8 cellular contexts compared by ENCODE assay signal in genomic region chr2:209495855-209496585, GRCh38.
DNase-seq lines count a peak whose midpoint lies in the region; ATAC-seq and TF ChIP-seq lines count a peak whose summit lies in the region.

No MANE protein-coding gene starts in this region.

- no peak for ATAC-seq in HG03095 (IDR thresholded peaks at IDR 0.05; ENCODE audit: unreplicated experiment)
- no peak for ATAC-seq in GM23338
- no peak for ATAC-seq in GM18870 (IDR thresholded peaks at IDR 0.05; ENCODE audit: unreplicated experiment)
- no peak for ATAC-seq in GM21737 (IDR thresholded peaks at IDR 0.05; ENCODE audit: unreplicated experiment)

- no peaks in the 10 kb centered on the region for H4K20me1 ChIP-seq in fibroblast of lung (ENCODE audit: control insufficient read depth, extremely low read depth, insufficient read depth, low read length)
- H4K20me1 ChIP-seq in GM23338 (replicated peaks; ENCODE audit: insufficient read depth): no peaks in the 10 kb centered on the region

- H3K79me2 ChIP-seq in fibroblast of lung (ENCODE audit: control insufficient read depth, insufficient read depth, low read length): no peaks in the 10 kb centered on the region
- no peaks in the 10 kb centered on the region for H3K79me2 ChIP-seq in GM23338 (replicated peaks; ENCODE audit: insufficient read depth)

- no peaks in the 10 kb centered on the region for H3K36me3 ChIP-seq in fibroblast of lung (ENCODE audit: control insufficient read depth, insufficient read depth, low read length)
- H3K36me3 ChIP-seq in GM23338 (ENCODE audit: insufficient read depth): no peaks in the 10 kb centered on the region

- H3K4me2 ChIP-seq in fibroblast of lung (ENCODE audit: extremely low read depth, insufficient read depth, low read length) (peak overlapping the region; percentile 52), GM23338 (no peak overlapping the region)

- H3K4me3 Mint-ChIP-seq in GM23338: no peak overlapping the region

- H3K4me1 Mint-ChIP-seq in GM23338: no peaks in the 10 kb centered on the region; the same call in 2 of the 3 replicates

- H3K27ac ChIP-seq in fibroblast of lung (ENCODE audit: insufficient read depth, low read length) (peak overlapping the region; percentile 10), GM23338 (ENCODE audit: low read depth) (no peak overlapping the region)

- H2AFZ ChIP-seq in fibroblast of lung (ENCODE audit: low read length) (no peak overlapping the region), GM23338 (no peak overlapping the region)

- H3K27me3 ChIP-seq in fibroblast of lung (ENCODE audit: control insufficient read depth, insufficient read depth, low read length) (no peaks in the 10 kb centered on the region), GM23338 (ENCODE audit: insufficient read depth) (no peaks in the 10 kb centered on the region)

- H3F3A ChIP-seq in GM23338 (replicated peaks; ENCODE audit: low read depth): no peaks in the 10 kb centered on the region

- peaks cover 29% of the 10 kb centered on the region for H3K9me3 Mint-ChIP-seq in GM23338

- no peak for TF ChIP-seq CTCF in fibroblast of lung (conservative IDR thresholded peaks at IDR 0.05 in 1 of 2, IDR thresholded peaks at IDR 0.05 in 1 of 2; ENCODE audit: low read depth in 1 of 2, low read length in 2 of 2)
- TF ChIP-seq CTCF in GM23338 (conservative IDR thresholded peaks at IDR 0.05; ENCODE audit: low read depth in 2 of 2): no peak

- no peaks in the 10 kb centered on the region for H3K27me3 Mint-ChIP-seq in GM23338 (ENCODE audit: insufficient read depth, low read depth, poor library complexity)

- peaks cover 16% of the 10 kb centered on the region for H3K36me3 Mint-ChIP-seq in GM23338 (ENCODE audit: low read depth)

- H3K4me3 ChIP-seq in fibroblast of lung (replicated peaks in 1 of 4; ENCODE audit: control extremely low read depth in 1 of 4, insufficient read depth in 1 of 4, low read depth in 3 of 4, low read length in 4 of 4): no peak overlapping the region
- H3K4me3 ChIP-seq in GM23338: no peak overlapping the region

- H3K9me3 ChIP-seq in fibroblast of lung (ENCODE audit: control insufficient read depth, insufficient read depth, low read depth, low read length): no peaks in the 10 kb centered on the region

- H3K9me2 ChIP-seq in GM23338 (ENCODE audit: insufficient read depth): no peaks in the 10 kb centered on the region

- no peak overlapping the region for H3K27ac Mint-ChIP-seq in GM23338

- DNase-seq in DMS79 treated with DMSO at 0.1 percent for 48 hours (lab: John Stamatoyannopoulos, UW): peak; percentile 87
- DNase-seq in NCI-H69 (lab: John Stamatoyannopoulos, UW): peak; percentile 96
- DNase-seq in fibroblast of lung (ENCODE audit: low read depth in 2 of 2): peak; percentile 96 to 99
- peak; percentile 57 for DNase-seq in putamen (ENCODE audit: low spot score)
- DNase-seq in GM23338 (ENCODE audit: low spot score): no peak

- no peak overlapping the region for H3K9ac ChIP-seq in fibroblast of lung (ENCODE audit: insufficient read depth, low read length)

- H3K4me1 ChIP-seq in fibroblast of lung (ENCODE audit: control insufficient read depth, extremely low read depth, insufficient read depth, low read length) (peaks cover 5% of the 10 kb centered on the region), GM23338 (ENCODE audit: insufficient read depth) (0 out of 2 replicates have a peak, but pooled peaks cover 1% of the 10 kb centered on the region)

TF ChIP-seq in GM23338, 12 proteins besides CTCF, POLR2A, EP300 and RAD21 (continues in another document):
- TF ChIP-seq EZH2phosphoT487 (IDR thresholded peaks at IDR 0.05; ENCODE audit: unreplicated experiment) (no peak), CREB1 (CRISPR knock-in tag; IDR thresholded peaks at IDR 0.05; ENCODE audit: low read depth) (no peak), ZNF331 (CRISPR knock-in tag; IDR thresholded peaks at IDR 0.05; ENCODE audit: low read depth) (no peak), ZNF114 (CRISPR knock-in tag; IDR thresholded peaks at IDR 0.05) (no peak), POLR2AphosphoS5 (IDR thresholded peaks at IDR 0.05; ENCODE audit: low read depth) (no peak), EZH2 (IDR thresholded peaks at IDR 0.05; ENCODE audit: low read depth, unreplicated experiment) (no peak), NANOG (IDR thresholded peaks at IDR 0.05; ENCODE audit: borderline replicate concordance) (no peak), ETS1 (IDR thresholded peaks at IDR 0.05) (no peak)
- TF ChIP-seq, protein P1, sequence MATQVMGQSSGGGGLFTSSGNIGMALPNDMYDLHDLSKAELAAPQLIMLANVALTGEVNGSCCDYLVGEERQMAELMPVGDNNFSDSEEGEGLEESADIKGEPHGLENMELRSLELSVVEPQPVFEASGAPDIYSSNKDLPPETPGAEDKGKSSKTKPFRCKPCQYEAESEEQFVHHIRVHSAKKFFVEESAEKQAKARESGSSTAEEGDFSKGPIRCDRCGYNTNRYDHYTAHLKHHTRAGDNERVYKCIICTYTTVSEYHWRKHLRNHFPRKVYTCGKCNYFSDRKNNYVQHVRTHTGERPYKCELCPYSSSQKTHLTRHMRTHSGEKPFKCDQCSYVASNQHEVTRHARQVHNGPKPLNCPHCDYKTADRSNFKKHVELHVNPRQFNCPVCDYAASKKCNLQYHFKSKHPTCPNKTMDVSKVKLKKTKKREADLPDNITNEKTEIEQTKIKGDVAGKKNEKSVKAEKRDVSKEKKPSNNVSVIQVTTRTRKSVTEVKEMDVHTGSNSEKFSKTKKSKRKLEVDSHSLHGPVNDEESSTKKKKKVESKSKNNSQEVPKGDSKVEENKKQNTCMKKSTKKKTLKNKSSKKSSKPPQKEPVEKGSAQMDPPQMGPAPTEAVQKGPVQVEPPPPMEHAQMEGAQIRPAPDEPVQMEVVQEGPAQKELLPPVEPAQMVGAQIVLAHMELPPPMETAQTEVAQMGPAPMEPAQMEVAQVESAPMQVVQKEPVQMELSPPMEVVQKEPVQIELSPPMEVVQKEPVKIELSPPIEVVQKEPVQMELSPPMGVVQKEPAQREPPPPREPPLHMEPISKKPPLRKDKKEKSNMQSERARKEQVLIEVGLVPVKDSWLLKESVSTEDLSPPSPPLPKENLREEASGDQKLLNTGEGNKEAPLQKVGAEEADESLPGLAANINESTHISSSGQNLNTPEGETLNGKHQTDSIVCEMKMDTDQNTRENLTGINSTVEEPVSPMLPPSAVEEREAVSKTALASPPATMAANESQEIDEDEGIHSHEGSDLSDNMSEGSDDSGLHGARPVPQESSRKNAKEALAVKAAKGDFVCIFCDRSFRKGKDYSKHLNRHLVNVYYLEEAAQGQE (IDR thresholded peaks at IDR 0.05; ENCODE audit: unreplicated experiment): no peak
